ENCODE assay signal across 23 cellular contexts in the genomic region with DNA sequence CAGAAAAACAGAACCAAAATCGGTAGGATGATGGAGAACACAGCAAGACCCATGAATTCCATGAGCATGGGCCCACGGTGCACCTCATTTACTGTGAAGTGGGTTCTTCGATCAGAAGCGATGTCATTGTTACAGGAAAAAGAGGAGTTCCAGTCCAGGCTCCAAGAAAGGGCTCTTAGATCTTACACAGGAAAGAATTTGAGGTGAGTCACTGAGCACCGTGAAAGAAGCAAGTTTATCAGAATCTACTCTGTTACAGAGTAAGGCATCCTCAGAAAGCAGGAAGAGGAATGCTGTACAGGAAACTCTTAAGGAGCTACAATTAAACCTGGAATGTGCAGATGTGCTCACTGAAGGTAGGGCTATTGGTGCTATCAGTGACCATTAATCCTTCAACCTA.
"Had no signal": no experiment of that assay in that cellular context is flagged by ENCODE, and none has a peak within 500 bp of the region (broad histone marks: within the 10 kb centered on the region; RNA-seq: fewer than 3 reads in every experiment).

No MANE protein-coding gene starts in this region.

- H3K27me3 ChIP-seq: colonic mucosa, esophagus muscularis mucosa, gastroesophageal sphincter, testis, uterus had no signal

- H3K27me3 Mint-ChIP-seq: activated CD4-positive, alpha-beta memory T cell treated with anti-CD3 and anti-CD28 coated beads for 36 hours; activated naive CD8-positive, alpha-beta T cell treated with anti-CD3 and anti-CD28 coated beads, Interleukin-2, amount 50 U/mL, for 24 hours; stimulated activated naive B cell treated with anti-CD40 and anti-IgM and Interleukin-4, amounts not matched to agents 10 μg/mL and 1 μg/mL and 100 μg/mL, for 72 hours; T-helper 17 cell had no signal

- H3K4me3 ChIP-seq: colonic mucosa, esophagus muscularis mucosa, gastroesophageal sphincter, testis, uterus had no signal

- H3K4me1 ChIP-seq: colonic mucosa, esophagus muscularis mucosa, gastroesophageal sphincter, testis, uterus had no signal

- H3K9me3 ChIP-seq: colonic mucosa, esophagus muscularis mucosa, gastroesophageal sphincter, testis, uterus had no signal

- H3K4me3 Mint-ChIP-seq: activated CD4-positive, alpha-beta memory T cell treated with anti-CD3 and anti-CD28 coated beads for 36 hours; activated naive CD8-positive, alpha-beta T cell treated with anti-CD3 and anti-CD28 coated beads, Interleukin-2, amount 50 U/mL, for 24 hours; brain; natural killer cell; stimulated activated naive B cell treated with anti-CD40 and anti-IgM and Interleukin-4, amounts not matched to agents 10 μg/mL and 1 μg/mL and 100 μg/mL, for 72 hours; T-helper 17 cell had no signal

- DNase-seq: activated CD4-positive, alpha-beta memory T cell treated with anti-CD3 and anti-CD28 coated beads for 36 hours; activated CD4-positive, alpha-beta T cell treated with anti-CD3 and anti-CD28 coated beads for 4 hours; activated CD4-positive, CD25-positive, alpha-beta regulatory T cell; activated naive CD4-positive, alpha-beta T cell treated with anti-CD3 and anti-CD28 coated beads, Interleukin-2, amount 50 U/mL, for 16 hours; activated naive CD8-positive, alpha-beta T cell treated with anti-CD3 and anti-CD28 coated beads, Interleukin-2, amount 50 U/mL, for 24 hours; activated T-cell treated with anti-CD3 and anti-CD28 coated beads, Interleukin-2, amount 50 U/mL, for 48 hours; central memory CD4-positive, alpha-beta T cell; colonic mucosa; effector CD4-positive, alpha-beta T cell; head of caudate nucleus; midbrain; natural killer cell; stimulated activated CD4-positive, alpha-beta T cell treated with anti-CD3 and anti-CD28 coated beads, Interleukin-2, amount 100 ng/mL, for 48 hours; stimulated activated CD8-positive, alpha-beta memory T cell treated with anti-CD3 and anti-CD28 coated beads, Interleukin-4, amount 100 ng/mL, for 48 hours; stimulated activated naive B cell treated with anti-CD40 and anti-IgM and Interleukin-4, amounts not matched to agents 10 μg/mL and 1 μg/mL and 100 μg/mL, for 72 hours; SW 1271; T-helper 17 cell; testis; uterus had no signal

- H3K4me1 Mint-ChIP-seq: activated naive CD8-positive, alpha-beta T cell treated with anti-CD3 and anti-CD28 coated beads, Interleukin-2, amount 50 U/mL, for 24 hours; brain; natural killer cell; stimulated activated naive B cell treated with anti-CD40 and anti-IgM and Interleukin-4, amounts not matched to agents 10 μg/mL and 1 μg/mL and 100 μg/mL, for 72 hours; T-helper 17 cell had no signal

- H3K27ac ChIP-seq: colonic mucosa, esophagus muscularis mucosa, gastroesophageal sphincter, testis, uterus had no signal

- H3K36me3 Mint-ChIP-seq: activated CD4-positive, alpha-beta memory T cell treated with anti-CD3 and anti-CD28 coated beads for 36 hours; brain; natural killer cell had no signal

- ATAC-seq: activated naive CD8-positive, alpha-beta T cell treated with anti-CD3 and anti-CD28 coated beads, Interleukin-2, amount 50 U/mL, for 24 hours; gastroesophageal sphincter; left lobe of liver; natural killer cell; stimulated activated naive B cell treated with anti-CD40 and anti-IgM and Interleukin-4, amounts not matched to agents 10 μg/mL and 1 μg/mL and 100 μg/mL, for 72 hours; T-helper 17 cell had no signal

- H3K27ac Mint-ChIP-seq: activated CD4-positive, alpha-beta memory T cell treated with anti-CD3 and anti-CD28 coated beads for 36 hours; activated naive CD8-positive, alpha-beta T cell treated with anti-CD3 and anti-CD28 coated beads, Interleukin-2, amount 50 U/mL, for 24 hours; brain; natural killer cell; stimulated activated naive B cell treated with anti-CD40 and anti-IgM and Interleukin-4, amounts not matched to agents 10 μg/mL and 1 μg/mL and 100 μg/mL, for 72 hours; T-helper 17 cell had no signal

- H3K36me3 ChIP-seq: colonic mucosa, esophagus muscularis mucosa, gastroesophageal sphincter, uterus had no signal

- H3K9me3 Mint-ChIP-seq: activated CD4-positive, alpha-beta memory T cell treated with anti-CD3 and anti-CD28 coated beads for 36 hours; activated naive CD8-positive, alpha-beta T cell treated with anti-CD3 and anti-CD28 coated beads, Interleukin-2, amount 50 U/mL, for 24 hours; natural killer cell; stimulated activated naive B cell treated with anti-CD40 and anti-IgM and Interleukin-4, amounts not matched to agents 10 μg/mL and 1 μg/mL and 100 μg/mL, for 72 hours had no signal
